ENCODE assay signal across 22 cellular contexts in genomic region chr1:217164403-217164802, GRCh38.
DNase-seq lines count a peak whose midpoint lies in the region; ATAC-seq, FAIRE-seq and TF ChIP-seq lines count a peak whose summit lies in the region.
"Had no signal": no experiment of that assay in that cellular context is flagged by ENCODE, and none has a peak within 500 bp of the region (broad histone marks: within the 10 kb centered on the region; RNA-seq: fewer than 3 reads in every experiment).

No MANE protein-coding gene starts in this region.

- WGBS in HepG2 (ENCODE audit: low lambda C conversion rate) = 11% methylated on average over 4 of the region's 4 CpGs
- WGBS in right lobe of liver (ENCODE audit: insufficient coverage, low coverage, low lambda C conversion rate, missing lambda C conversion rate) = 64% methylated on average over 4 of the region's 4 CpGs
- WGBS in IMR-90 (ENCODE audit: extremely low coverage in 2 of 2, insufficient read length in 1 of 2), 2 experiments = 60% methylated on average over 2 of the region's 4 CpGs; no CpG with 5 or more reads in 1 of the 2 experiments

- H3K27me3 ChIP-seq in HepG2 (ENCODE audit: control insufficient read depth in 1 of 2, insufficient read depth in 2 of 2, low read length in 2 of 2) (no peaks in the 10 kb centered on the region), right lobe of liver (no peaks in the 10 kb centered on the region), IMR-90 (ENCODE audit: control insufficient read depth, insufficient read depth, low read length) (no peaks in the 10 kb centered on the region)
- H3K27me3 ChIP-seq: BLaER1 had no signal

- H3K4me2 ChIP-seq in HepG2 (ENCODE audit: low read depth, low read length) (no peak overlapping the region), IMR-90 (ENCODE audit: low read depth, low read length) (no peak overlapping the region)
- H3K4me2 ChIP-seq: BLaER1 had no signal

- no peak overlapping the region for H2BK120ac ChIP-seq in IMR-90 (ENCODE audit: low read depth, low read length)

- TF ChIP-seq EP300 in HepG2 (IDR thresholded peaks at IDR 0.05; ENCODE audit: low read depth in 2 of 2, low read length in 2 of 2) (no peak), HepG2 (CRISPR knock-in tag; IDR thresholded peaks at IDR 0.05; ENCODE audit: borderline replicate concordance) (no peak)

- no peaks in the 10 kb centered on the region for H3K36me3 ChIP-seq in HepG2 (replicated peaks in 1 of 2; ENCODE audit: control insufficient read depth in 1 of 2, insufficient read depth in 2 of 2, low read length in 2 of 2)
- no peaks in the 10 kb centered on the region for H3K36me3 ChIP-seq in right lobe of liver
- H3K36me3 ChIP-seq in IMR-90 (ENCODE audit: control insufficient read depth, insufficient read depth, low read length) = no peaks in the 10 kb centered on the region
- H3K36me3 ChIP-seq: BE2C, BLaER1 had no signal

- H3K4me3 ChIP-seq in HepG2 (replicated peaks in 1 of 3; ENCODE audit: insufficient read depth in 1 of 3, low read depth in 2 of 3, low read length in 3 of 3) (no peak overlapping the region), right lobe of liver (no peak overlapping the region), IMR-90 (ENCODE audit: insufficient read depth, low read depth, low read length) (no peak overlapping the region)
- H3K4me3 ChIP-seq: BLaER1, GM12878 had no signal

- TF ChIP-seq CTCF in HepG2 (CRISPR knock-in tag; IDR thresholded peaks at IDR 0.05) = no peak
- TF ChIP-seq CTCF in right lobe of liver (IDR thresholded peaks at IDR 0.05) = no peak
- TF ChIP-seq CTCF in IMR-90 (conservative IDR thresholded peaks at IDR 0.05; ENCODE audit: low read depth, low read length) = no peak

- H3K27ac ChIP-seq in HepG2 (ENCODE audit: extremely low read length, insufficient read depth, low read length) (no peak overlapping the region), right lobe of liver (no peak overlapping the region), IMR-90 (ENCODE audit: insufficient read depth, low read length) (no peak overlapping the region)
- H3K27ac ChIP-seq: 22Rv1, BLaER1 had no signal

- H3K79me2 ChIP-seq in HepG2 (ENCODE audit: insufficient read depth, low read length) = no peaks in the 10 kb centered on the region

- dilution Hi-C loops in IMR-90 (cut with HindIII; ENCODE audit: low sequenced_read_pairs, unreplicated experiment) = no loop called here

- no peak overlapping the region for H2BK20ac ChIP-seq in IMR-90 (ENCODE audit: low read depth, low read length)

- H3K23ac ChIP-seq in IMR-90 (ENCODE audit: low read depth, low read length) = no peak overlapping the region

- H3K4ac ChIP-seq in IMR-90 (ENCODE audit: low read depth, low read length) = no peak overlapping the region

- H3K9ac ChIP-seq in HepG2 (ENCODE audit: insufficient read depth, low read depth, low read length) (no peak overlapping the region), IMR-90 (ENCODE audit: low read depth, low read length) (no peak overlapping the region)
- H3K9ac ChIP-seq: BLaER1 had no signal

- H3K9me3 ChIP-seq in HepG2 (ENCODE audit: low read length) (no peaks in the 10 kb centered on the region), right lobe of liver (no peaks in the 10 kb centered on the region), IMR-90 (ENCODE audit: control insufficient read depth, insufficient read depth, low read length) (no peaks in the 10 kb centered on the region)
- H3K9me3 ChIP-seq: BE2C, BLaER1 had no signal

- DNase-seq in HepG2 (ENCODE audit: low spot score) (no peak), right lobe of liver (no peak), IMR-90 (no peak), EL (no peak), anterior cingulate cortex (lab: John Stamatoyannopoulos, UW) (no peak)
- DNase-seq: ACHN; BE2C; C1 segment of cervical spinal cord; CD4-positive, alpha-beta memory T cell; CD4-positive, CD25-positive, alpha-beta regulatory T cell; CD8-positive, alpha-beta memory T cell; COR-L47; DMS 273 treated with DMSO at 0.1 percent for 48 hours; DMS153; DMS53; DMS79 treated with DMSO at 0.1 percent for 48 hours; GDM1 had no signal

- no peaks in the 10 kb centered on the region for H4K20me1 ChIP-seq in HepG2 (ENCODE audit: insufficient read depth, low read length)
- H4K20me1 ChIP-seq in IMR-90 (ENCODE audit: insufficient read depth, low read length) = no peaks in the 10 kb centered on the region
- H4K20me1 ChIP-seq: BLaER1 had no signal

- H4K91ac ChIP-seq in IMR-90 (ENCODE audit: insufficient read depth, low read depth, low read length) = no peak overlapping the region

- no peak overlapping the region for H3K56ac ChIP-seq in IMR-90 (ENCODE audit: extremely low read depth, insufficient read depth, low read length)

- FAIRE-seq in HepG2 (lab: Jason Lieb, UNC) = no peak
- FAIRE-seq: GM12878, GM12892, GM18507 had no signal

- CTCF ChIA-PET in HepG2 (lab: Yijun Ruan, JAX; ENCODE audit: low intra/inter-chr PET ratio, low total read pairs) (no interaction called here), IMR-90 (lab: Yijun Ruan, JAX) (interaction anchor here (0.6 to 1.1 kb wide), 2 partner anchors 20 to 225 kb away, joined by 3 to 4 read pairs; no protein-coding TSS in a partner anchor)

- no TSS peak for BruUV-seq in HepG2 (replicated peaks; lab: Mats Ljungman, UMichigan)
- no TSS peak for BruUV-seq in IMR-90 (replicated peaks; lab: Mats Ljungman, UMichigan)

- H2AK9ac ChIP-seq in IMR-90 (replicated peaks; ENCODE audit: low read depth, low read length, poor library complexity) = no peak overlapping the region

- H3K9me1 ChIP-seq in IMR-90 (ENCODE audit: insufficient read depth, low read length) = no peaks in the 10 kb centered on the region

- TF ChIP-seq POLR2A in HepG2 (IDR thresholded peaks at IDR 0.05; ENCODE audit: insufficient read depth in 1 of 2, low read depth in 2 of 2, low read length in 2 of 2) (no peak), right lobe of liver (IDR thresholded peaks at IDR 0.05) (no peak), IMR-90 (IDR thresholded peaks at IDR 0.05; ENCODE audit: low read depth, low read length) (no peak)

- H3K14ac ChIP-seq in IMR-90 (replicated peaks; ENCODE audit: low read depth, low read length) = no peak overlapping the region

- POLR2A ChIA-PET in HepG2 (lab: Yijun Ruan, JAX) = no interaction called here
- POLR2A ChIA-PET in IMR-90 (lab: Charles Lee; ENCODE audit: unreplicated experiment) = no interaction called here

- intact Hi-C loops in HepG2 (cut with micrococcal nuclease; ENCODE audit: unreplicated experiment) = no loop called here
- intact Hi-C loops in right lobe of liver (cut with DNase I) = no loop called here
- intact Hi-C loops in IMR-90 (cut with micrococcal nuclease) = no loop called here

- no peaks in the 10 kb centered on the region for H3K79me1 ChIP-seq in IMR-90 (ENCODE audit: low read depth in 1 of 2, low read length in 2 of 2)

- H4K5ac ChIP-seq in IMR-90 (ENCODE audit: low read depth, low read length) = no peak overlapping the region

- H3K18ac ChIP-seq in IMR-90 (ENCODE audit: low read depth, low read length) = no peak overlapping the region

- no peak overlapping the region for H2BK5ac ChIP-seq in IMR-90 (ENCODE audit: low read depth, low read length, poor library complexity, severe bottlenecking)

- H2AFZ ChIP-seq in HepG2 (ENCODE audit: low read length) = no peak overlapping the region
- no peak overlapping the region for H2AFZ ChIP-seq in IMR-90 (replicated peaks; ENCODE audit: low read length, poor library complexity)

- TF ChIP-seq RAD21 in HepG2 (CRISPR knock-in tag; IDR thresholded peaks at IDR 0.05) = no peak
- no peak for TF ChIP-seq RAD21 in IMR-90 (IDR thresholded peaks at IDR 0.05; ENCODE audit: low read length)

- H2AK5ac ChIP-seq in IMR-90 (ENCODE audit: low read depth, low read length) = no peak overlapping the region

- in situ Hi-C loops in HepG2 (cut with HindIII; ENCODE audit: extremely low pct_ligation_motif_present, low pct_unique_long_range_greater_than_20kb) (no loop called here), IMR-90 (cut with MboI; ENCODE audit: low sequenced_read_pairs) (no loop called here)

- H2BK15ac ChIP-seq in IMR-90 (ENCODE audit: low read depth, low read length) = no peak overlapping the region

- ATAC-seq in HepG2 (no peak), right lobe of liver (no peak), IMR-90 (ENCODE audit: low read depth) (no peak)
- ATAC-seq: GM12878 had no signal

- no peak overlapping the region for H4K8ac ChIP-seq in IMR-90 (ENCODE audit: low read depth in 2 of 2, low read length in 2 of 2)

- H3K4me1 ChIP-seq in HepG2 (ENCODE audit: insufficient read depth, low read length) (no peaks in the 10 kb centered on the region), right lobe of liver (no peaks in the 10 kb centered on the region), IMR-90 (ENCODE audit: control insufficient read depth, insufficient read depth, low read length) (no peaks in the 10 kb centered on the region)
- H3K4me1 ChIP-seq: BE2C, BLaER1 had no signal

TF ChIP-seq in HepG2, 621 proteins besides CTCF, POLR2A, EP300 and RAD21 (continues in another document):
- TF ChIP-seq HOXD1 (CRISPR knock-in tag; IDR thresholded peaks at IDR 0.05) (no peak), ZNF335 (CRISPR knock-in tag; IDR thresholded peaks at IDR 0.05) (no peak), PBX3 (CRISPR knock-in tag; IDR thresholded peaks at IDR 0.05; ENCODE audit: borderline replicate concordance) (no peak), ZSCAN31 (CRISPR knock-in tag; IDR thresholded peaks at IDR 0.05; ENCODE audit: low read depth) (no peak)

TF ChIP-seq in IMR-90, 13 proteins besides CTCF, POLR2A, EP300 and RAD21:
- TF ChIP-seq MAFK (IDR thresholded peaks at IDR 0.05; ENCODE audit: low read depth, low read length) = peak; percentile 69
- no peak for TF ChIP-seq RFX5 (IDR thresholded peaks at IDR 0.05; ENCODE audit: low read depth, low read length)
